Comparison of ENCODE assay signal across 15 cellular contexts in genomic region chr9:99431103-99431502, GRCh38.
DNase-seq lines count a peak whose midpoint lies in the region; ATAC-seq, FAIRE-seq and TF ChIP-seq lines count a peak whose summit lies in the region.
"Had no signal": no experiment of that assay in that cellular context is flagged by ENCODE, and none has a peak within 500 bp of the region (broad histone marks: within the 10 kb centered on the region; RNA-seq: fewer than 3 reads in every experiment).

No MANE protein-coding gene starts in this region.

- no peaks in the 10 kb centered on the region for H3K36me3 ChIP-seq in heart left ventricle
- no peaks in the 10 kb centered on the region for H3K36me3 ChIP-seq in bronchial epithelial cell (ENCODE audit: control insufficient read depth, insufficient read depth, low read length)
- no peaks in the 10 kb centered on the region for H3K36me3 ChIP-seq in suprapubic skin

- FAIRE-seq in bronchial epithelial cell (lab: Jason Lieb, UNC) = no peak

- peaks cover 8% of the 10 kb centered on the region for H3K9me3 Mint-ChIP-seq in stimulated activated memory B cell treated with anti-CD40 and anti-IgM and Interleukin-4, amounts not matched to agents 10 μg/mL and 1 μg/mL and 100 μg/mL, for 72 hours

- TF ChIP-seq POLR2A in heart left ventricle (IDR thresholded peaks at IDR 0.05) (no peak), suprapubic skin (IDR thresholded peaks at IDR 0.05) (no peak)

- peak overlapping the region; percentile 58 for H3K27ac Mint-ChIP-seq in stimulated activated memory B cell treated with anti-CD40 and anti-IgM and Interleukin-4, amounts not matched to agents 10 μg/mL and 1 μg/mL and 100 μg/mL, for 72 hours

- ATAC-seq in heart left ventricle = peak in 1 of 4 donors; percentile 69
- no peak for ATAC-seq in Right ventricle myocardium inferior
- ATAC-seq in stimulated activated memory B cell treated with anti-CD40 and anti-IgM and Interleukin-4, amounts not matched to agents 10 μg/mL and 1 μg/mL and 100 μg/mL, for 72 hours = no peak
- no peak for ATAC-seq in HG03025 (IDR thresholded peaks at IDR 0.05; ENCODE audit: low FRiP score, unreplicated experiment)
- no peak for ATAC-seq in GM19324 (IDR thresholded peaks at IDR 0.05; ENCODE audit: low FRiP score, unreplicated experiment)
- ATAC-seq: stimulated activated naive CD8-positive, alpha-beta T cell treated with anti-CD3 and anti-CD28 coated beads, Interleukin-15, Interleukin-2, amounts not matched to agents 100 U/mL and 50 U/mL, for 24 hours had no signal

- H3K27me3 ChIP-seq in heart left ventricle (no peaks in the 10 kb centered on the region), bronchial epithelial cell (ENCODE audit: control insufficient read depth, insufficient read depth, low read length) (no peaks in the 10 kb centered on the region), suprapubic skin (no peaks in the 10 kb centered on the region)
- H3K27me3 ChIP-seq: hepatocyte had no signal

- intact Hi-C loops in heart left ventricle (cut with DNase I) (no loop called here), Right ventricle myocardium inferior (cut with DNase I) (no loop called here)

- no peak overlapping the region for H3K4me3 Mint-ChIP-seq in stimulated activated memory B cell treated with anti-CD40 and anti-IgM and Interleukin-4, amounts not matched to agents 10 μg/mL and 1 μg/mL and 100 μg/mL, for 72 hours

- no peaks in the 10 kb centered on the region for H3K27me3 Mint-ChIP-seq in stimulated activated memory B cell treated with anti-CD40 and anti-IgM and Interleukin-4, amounts not matched to agents 10 μg/mL and 1 μg/mL and 100 μg/mL, for 72 hours

- peaks cover 12% of the 10 kb centered on the region for H3K36me3 Mint-ChIP-seq in stimulated activated memory B cell treated with anti-CD40 and anti-IgM and Interleukin-4, amounts not matched to agents 10 μg/mL and 1 μg/mL and 100 μg/mL, for 72 hours

- WGBS in heart left ventricle, 4 donors = 19 to 51% (median 34%) methylated on average over 1 of the region's 1 CpG
- WGBS in suprapubic skin = 25% methylated on average over 1 of the region's 1 CpG

- DNase-seq in heart left ventricle (peak in 4 of 5 donors; percentile 18 to 42 (median 34)), Right ventricle myocardium inferior (ENCODE audit: missing footprints) (no peak), bronchial epithelial cell (ENCODE audit: low read depth) (peak; percentile 39), glomerular visceral epithelial cell (ENCODE audit: extremely low spot score) (peak; percentile 56), suprapubic skin (ENCODE audit: low spot score in 2 of 2) (no peak)
- DNase-seq: activated naive CD4-positive, alpha-beta T cell treated with anti-CD3 and anti-CD28 coated beads, Interleukin-2, amount 50 U/mL, for 16 hours; central memory CD4-positive, alpha-beta T cell; KG1; NCI-H1105 treated with DMSO at 0.1 percent for 48 hours; stimulated activated naive CD8-positive, alpha-beta T cell treated with anti-CD3 and anti-CD28 coated beads, Interleukin-15, Interleukin-2, amounts not matched to agents 100 U/mL and 50 U/mL, for 24 hours had no signal

- H3K27ac ChIP-seq in heart left ventricle (no peak overlapping the region), suprapubic skin (no peak overlapping the region)
- H3K27ac ChIP-seq: hepatocyte, parathyroid adenoma had no signal

- H3K4me1 ChIP-seq in heart left ventricle (peaks cover 0 to 14% (median 0%) of the 10 kb centered on the region in 12 donors), suprapubic skin (peaks cover 4% of the 10 kb centered on the region)
- H3K4me1 ChIP-seq: parathyroid adenoma had no signal

- H3K4me3 ChIP-seq in heart left ventricle (no peak overlapping the region), bronchial epithelial cell (ENCODE audit: low read depth, low read length) (no peak overlapping the region), suprapubic skin (no peak overlapping the region)
- H3K4me3 ChIP-seq: hepatocyte had no signal

- peaks cover 0 to 8% (median 0%) of the 10 kb centered on the region in 12 donors for H3K9me3 ChIP-seq in heart left ventricle
- H3K9me3 ChIP-seq in suprapubic skin = no peaks in the 10 kb centered on the region

- no peak for TF ChIP-seq EP300 in suprapubic skin (IDR thresholded peaks at IDR 0.05)

- peaks cover 33% of the 10 kb centered on the region for H3K4me1 Mint-ChIP-seq in stimulated activated memory B cell treated with anti-CD40 and anti-IgM and Interleukin-4, amounts not matched to agents 10 μg/mL and 1 μg/mL and 100 μg/mL, for 72 hours

- TF ChIP-seq CTCF in heart left ventricle (IDR thresholded peaks at IDR 0.05) = no peak
- no peak for TF ChIP-seq CTCF in bronchial epithelial cell (IDR thresholded peaks at IDR 0.05; ENCODE audit: insufficient read depth, low read length, severe bottlenecking)
- no peak for TF ChIP-seq CTCF in suprapubic skin (IDR thresholded peaks at IDR 0.05)

Comparison
In these comparisons a context has a peak if more than half of its experiments do, and no peak if none do; other contexts are left out.
1. DNase-seq: peak in heart left ventricle (4 of 5), bronchial epithelial cell (single experiment) and glomerular visceral epithelial cell (single experiment); none in Right ventricle myocardium inferior (single experiment) and suprapubic skin (0 of 2).